Comparison of ENCODE assay signal across 29 cellular contexts in genomic region chr10:128804411-128804810, GRCh38.
"Had no signal": no experiment of that assay in that cellular context is flagged by ENCODE, and none has a peak within 500 bp of the region (broad histone marks: within the 10 kb centered on the region; RNA-seq: fewer than 3 reads in every experiment).

No MANE protein-coding gene starts in this region.

- H3K36me3 ChIP-seq: SJCRH30 had no signal

- DNase-seq: Kasumi-1, KBM-7, MM.1S, MV-4-11, NCI-H1092, NCI-H1105, NCI-H1417 treated with DMSO at 0.1 percent for 48 hours, NCI-H1436 treated with DMSO at 0.1 percent for 48 hours, NCI-H1694 treated with DMSO at 0.1 percent for 48 hours, NCI-H187 treated with DMSO at 0.1 percent for 48 hours, NCI-H2029, NCI-H2081, NCI-H2171 treated with DMSO at 0.1 percent for 48 hours, NCI-H2227 treated with DMSO at 0.1 percent for 48 hours, NCI-H345, NCI-H446, NCI-H510A treated with DMSO at 0.1 percent for 48 hours, NCI-H524 treated with DMSO at 0.1 percent for 48 hours, NCI-H526 treated with DMSO at 0.1 percent for 48 hours, NCI-H774, PC-9, SHP77, SIG-M5, SJCRH30, SK-N-SH, SW 1271 had no signal

- H3K9me3 ChIP-seq: SJCRH30, SK-N-SH had no signal

- H3K4me3 ChIP-seq: PC-9, SJCRH30 had no signal

- ATAC-seq: Panc1, Right ventricle myocardium inferior had no signal

- H3K4me1 ChIP-seq: SJCRH30 had no signal

- H3K27me3 ChIP-seq: SJCRH30 had no signal

- H3K27ac ChIP-seq: PC-9, RWPE1, SJCRH30 had no signal
